25 cellular contexts compared by ENCODE assay signal in the genomic region with DNA sequence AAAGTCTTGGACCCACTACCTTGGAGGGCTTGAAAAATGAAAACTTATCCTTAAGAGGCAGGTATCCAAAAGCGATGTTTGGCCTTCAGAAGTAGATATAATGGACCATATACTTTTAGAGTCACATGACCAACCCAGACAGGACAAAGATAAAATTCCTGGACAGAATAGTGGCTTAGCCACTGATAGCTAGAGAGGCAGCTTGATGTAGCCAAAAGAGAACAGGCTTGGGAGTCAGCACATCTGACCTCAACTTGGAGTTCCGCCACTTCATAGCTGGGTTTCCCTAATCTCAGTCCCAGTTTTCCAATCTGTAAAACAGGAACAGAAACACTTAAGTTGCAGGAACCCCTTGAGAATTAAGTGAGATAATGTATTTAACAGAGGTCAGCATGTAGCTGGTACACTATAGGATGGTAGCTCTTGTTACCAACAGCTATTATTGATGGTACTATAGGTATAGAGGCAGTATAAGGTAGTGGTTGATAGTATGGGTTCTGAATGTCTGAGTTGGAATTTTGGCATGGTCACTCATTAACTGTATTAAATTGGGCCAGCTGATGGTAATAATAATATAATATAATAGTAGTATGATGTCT.
"Had no signal": no experiment of that assay in that cellular context is flagged by ENCODE, and none has a peak within 500 bp of the region (broad histone marks: within the 10 kb centered on the region; RNA-seq: fewer than 3 reads in every experiment).

No MANE protein-coding gene starts in this region.

- H3K4me1 ChIP-seq: foreskin keratinocyte, left lung, psoas muscle, sigmoid colon, upper lobe of right lung, vagina had no signal

- H3K4me3 Mint-ChIP-seq: dendritic cell treated with granulocyte-macrophage colony-stimulating factor and Interleukin-4, amounts not matched to agents 40 ng/mL and 50 ng/mL, for 4 days; effector memory CD8-positive, alpha-beta T cell; nephron; stimulated activated naive B cell treated with anti-CD40 and anti-IgM and Interleukin-4, amounts not matched to agents 10 μg/mL and 1 μg/mL and 100 μg/mL, for 72 hours; stimulated activated naive CD8-positive, alpha-beta T cell treated with anti-CD3 and anti-CD28 coated beads, Interleukin-15, amount 100 ng/mL, for 72 hours had no signal

- H3K9me3 ChIP-seq: esophagus squamous epithelium, left lung, psoas muscle, sigmoid colon, testis, tibial nerve, upper lobe of right lung, vagina had no signal

- H3K27me3 Mint-ChIP-seq: naive B cell; stimulated activated naive B cell treated with anti-CD40 and anti-IgM and Interleukin-4, amounts not matched to agents 10 μg/mL and 1 μg/mL and 100 μg/mL, for 72 hours; stimulated activated naive CD8-positive, alpha-beta T cell treated with anti-CD3 and anti-CD28 coated beads, Interleukin-15, amount 100 ng/mL, for 72 hours had no signal

- ATAC-seq: effector memory CD8-positive, alpha-beta T cell; foreskin keratinocyte; left lung; psoas muscle; stimulated activated naive B cell treated with anti-CD40 and anti-IgM and Interleukin-4, amounts not matched to agents 10 μg/mL and 1 μg/mL and 100 μg/mL, for 72 hours; stimulated activated naive CD8-positive, alpha-beta T cell treated with anti-CD3 and anti-CD28 coated beads, Interleukin-15, amount 100 ng/mL, for 72 hours; upper lobe of right lung had no signal

- H3K36me3 ChIP-seq: esophagus squamous epithelium, left lung, sigmoid colon, tibial nerve, upper lobe of right lung, vagina had no signal

- H3K27me3 ChIP-seq: esophagus squamous epithelium, foreskin keratinocyte, left lung, sigmoid colon, testis, tibial nerve, upper lobe of right lung, vagina had no signal

- H3K4me3 ChIP-seq: esophagus squamous epithelium, left lung, psoas muscle, sigmoid colon, skin epidermis, testis, tibial nerve, upper lobe of right lung, vagina had no signal

- H3K27ac ChIP-seq: epithelial cell of prostate, esophagus squamous epithelium, foreskin keratinocyte, left lung, psoas muscle, sigmoid colon, skin epidermis, testis, tibial nerve, upper lobe of right lung, vagina had no signal

- H3K36me3 Mint-ChIP-seq: naive B cell; stimulated activated naive B cell treated with anti-CD40 and anti-IgM and Interleukin-4, amounts not matched to agents 10 μg/mL and 1 μg/mL and 100 μg/mL, for 72 hours had no signal

- DNase-seq: effector memory CD8-positive, alpha-beta T cell; esophagus squamous epithelium; foreskin keratinocyte; hypothalamus; islet precursor cell; left lung; mesendoderm; naive B cell; occipital lobe; psoas muscle; retina; sigmoid colon; stimulated activated CD4-positive, alpha-beta T cell treated with anti-CD3 and anti-CD28 coated beads, Interleukin-2, amount 100 ng/mL, for 24 hours; stimulated activated CD4-positive, alpha-beta T cell treated with anti-CD3 and anti-CD28 coated beads, Interleukin-4, amount 100 ng/mL, for 4 hours; stimulated activated naive B cell treated with anti-CD40 and anti-IgM and Interleukin-4, amounts not matched to agents 10 μg/mL and 1 μg/mL and 100 μg/mL, for 72 hours; stimulated activated naive CD8-positive, alpha-beta T cell treated with anti-CD3 and anti-CD28 coated beads, Interleukin-15, amount 100 ng/mL, for 72 hours; testis; upper lobe of right lung had no signal

- FAIRE-seq: colon had no signal

- H3K9me3 Mint-ChIP-seq: dendritic cell treated with granulocyte-macrophage colony-stimulating factor and Interleukin-4, amounts not matched to agents 40 ng/mL and 50 ng/mL, for 4 days; effector memory CD8-positive, alpha-beta T cell; naive B cell; nephron; stimulated activated naive B cell treated with anti-CD40 and anti-IgM and Interleukin-4, amounts not matched to agents 10 μg/mL and 1 μg/mL and 100 μg/mL, for 72 hours; stimulated activated naive CD8-positive, alpha-beta T cell treated with anti-CD3 and anti-CD28 coated beads, Interleukin-15, amount 100 ng/mL, for 72 hours had no signal

- H3K27ac Mint-ChIP-seq: dendritic cell treated with granulocyte-macrophage colony-stimulating factor and Interleukin-4, amounts not matched to agents 40 ng/mL and 50 ng/mL, for 4 days; effector memory CD8-positive, alpha-beta T cell; stimulated activated naive B cell treated with anti-CD40 and anti-IgM and Interleukin-4, amounts not matched to agents 10 μg/mL and 1 μg/mL and 100 μg/mL, for 72 hours; stimulated activated naive CD8-positive, alpha-beta T cell treated with anti-CD3 and anti-CD28 coated beads, Interleukin-15, amount 100 ng/mL, for 72 hours had no signal
